1 cellular context compared by ENCODE assay signal in genomic region chr3:197458179-197458707, GRCh38.
TF ChIP-seq lines count a peak whose summit lies in the region.

No MANE protein-coding gene starts in this region.

TF ChIP-seq in HepG2, 621 proteins besides CTCF, POLR2A, EP300 and RAD21 (continued from another document):
- TF ChIP-seq THYN1 (CRISPR knock-in tag; IDR thresholded peaks at IDR 0.05; ENCODE audit: borderline replicate concordance, low read depth) (no peak), JARID2 (CRISPR knock-in tag; IDR thresholded peaks at IDR 0.05; ENCODE audit: insufficient replicate concordance) (no peak), CHD4 (IDR thresholded peaks at IDR 0.05; ENCODE audit: borderline replicate concordance, low read length) (no peak), MED1 (CRISPR knock-in tag; IDR thresholded peaks at IDR 0.05) (peak; percentile 77), HNRNPUL1 (IDR thresholded peaks at IDR 0.05; ENCODE audit: low read depth, low read length) (no peak), NCOA1 (CRISPR knock-in tag; IDR thresholded peaks at IDR 0.05) (no peak), ZNF382 (CRISPR knock-in tag; IDR thresholded peaks at IDR 0.05; ENCODE audit: borderline replicate concordance) (no peak), GTF3A (CRISPR knock-in tag; conservative IDR thresholded peaks at IDR 0.05) (no peak), ZNF703 (CRISPR knock-in tag; IDR thresholded peaks at IDR 0.05; ENCODE audit: borderline replicate concordance) (no peak), ZNF234 (CRISPR knock-in tag; conservative IDR thresholded peaks at IDR 0.05) (no peak), DNMT1 (CRISPR knock-in tag; IDR thresholded peaks at IDR 0.05) (no peak), ZNF792 (CRISPR knock-in tag; IDR thresholded peaks at IDR 0.05) (no peak), AHDC1 (CRISPR knock-in tag; IDR thresholded peaks at IDR 0.05; ENCODE audit: borderline replicate concordance) (no peak), ZNF7 (CRISPR knock-in tag; IDR thresholded peaks at IDR 0.05) (no peak), XRCC5 (optimal IDR thresholded peaks at IDR 0.05; ENCODE audit: low read length) (peak; percentile 87)
- TF ChIP-seq, protein P1, sequence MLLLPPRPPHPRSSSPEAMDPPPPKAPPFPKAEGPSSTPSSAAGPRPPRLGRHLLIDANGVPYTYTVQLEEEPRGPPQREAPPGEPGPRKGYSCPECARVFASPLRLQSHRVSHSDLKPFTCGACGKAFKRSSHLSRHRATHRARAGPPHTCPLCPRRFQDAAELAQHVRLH (CRISPR knock-in tag; IDR thresholded peaks at IDR 0.05; ENCODE audit: borderline replicate concordance, low read depth): no peak
- TF ChIP-seq, protein P2, sequence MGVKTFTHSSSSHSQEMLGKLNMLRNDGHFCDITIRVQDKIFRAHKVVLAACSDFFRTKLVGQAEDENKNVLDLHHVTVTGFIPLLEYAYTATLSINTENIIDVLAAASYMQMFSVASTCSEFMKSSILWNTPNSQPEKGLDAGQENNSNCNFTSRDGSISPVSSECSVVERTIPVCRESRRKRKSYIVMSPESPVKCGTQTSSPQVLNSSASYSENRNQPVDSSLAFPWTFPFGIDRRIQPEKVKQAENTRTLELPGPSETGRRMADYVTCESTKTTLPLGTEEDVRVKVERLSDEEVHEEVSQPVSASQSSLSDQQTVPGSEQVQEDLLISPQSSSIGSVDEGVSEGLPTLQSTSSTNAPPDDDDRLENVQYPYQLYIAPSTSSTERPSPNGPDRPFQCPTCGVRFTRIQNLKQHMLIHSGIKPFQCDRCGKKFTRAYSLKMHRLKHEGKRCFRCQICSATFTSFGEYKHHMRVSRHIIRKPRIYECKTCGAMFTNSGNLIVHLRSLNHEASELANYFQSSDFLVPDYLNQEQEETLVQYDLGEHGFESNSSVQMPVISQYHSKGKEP (CRISPR knock-in tag; IDR thresholded peaks at IDR 0.05): no peak
